Comparison of ENCODE assay signal across 1 cellular context in genomic region chr17:76120658-76121008, GRCh38.
A peak's percentile ranks its signal among the peaks of the same experiment; 100 is the strongest.
TF ChIP-seq lines count a peak whose summit lies in the region.

No MANE protein-coding gene starts in this region.

TF ChIP-seq in K562, 482 proteins besides CTCF, POLR2A, EP300 and RAD21:
- TF ChIP-seq, protein P1, sequence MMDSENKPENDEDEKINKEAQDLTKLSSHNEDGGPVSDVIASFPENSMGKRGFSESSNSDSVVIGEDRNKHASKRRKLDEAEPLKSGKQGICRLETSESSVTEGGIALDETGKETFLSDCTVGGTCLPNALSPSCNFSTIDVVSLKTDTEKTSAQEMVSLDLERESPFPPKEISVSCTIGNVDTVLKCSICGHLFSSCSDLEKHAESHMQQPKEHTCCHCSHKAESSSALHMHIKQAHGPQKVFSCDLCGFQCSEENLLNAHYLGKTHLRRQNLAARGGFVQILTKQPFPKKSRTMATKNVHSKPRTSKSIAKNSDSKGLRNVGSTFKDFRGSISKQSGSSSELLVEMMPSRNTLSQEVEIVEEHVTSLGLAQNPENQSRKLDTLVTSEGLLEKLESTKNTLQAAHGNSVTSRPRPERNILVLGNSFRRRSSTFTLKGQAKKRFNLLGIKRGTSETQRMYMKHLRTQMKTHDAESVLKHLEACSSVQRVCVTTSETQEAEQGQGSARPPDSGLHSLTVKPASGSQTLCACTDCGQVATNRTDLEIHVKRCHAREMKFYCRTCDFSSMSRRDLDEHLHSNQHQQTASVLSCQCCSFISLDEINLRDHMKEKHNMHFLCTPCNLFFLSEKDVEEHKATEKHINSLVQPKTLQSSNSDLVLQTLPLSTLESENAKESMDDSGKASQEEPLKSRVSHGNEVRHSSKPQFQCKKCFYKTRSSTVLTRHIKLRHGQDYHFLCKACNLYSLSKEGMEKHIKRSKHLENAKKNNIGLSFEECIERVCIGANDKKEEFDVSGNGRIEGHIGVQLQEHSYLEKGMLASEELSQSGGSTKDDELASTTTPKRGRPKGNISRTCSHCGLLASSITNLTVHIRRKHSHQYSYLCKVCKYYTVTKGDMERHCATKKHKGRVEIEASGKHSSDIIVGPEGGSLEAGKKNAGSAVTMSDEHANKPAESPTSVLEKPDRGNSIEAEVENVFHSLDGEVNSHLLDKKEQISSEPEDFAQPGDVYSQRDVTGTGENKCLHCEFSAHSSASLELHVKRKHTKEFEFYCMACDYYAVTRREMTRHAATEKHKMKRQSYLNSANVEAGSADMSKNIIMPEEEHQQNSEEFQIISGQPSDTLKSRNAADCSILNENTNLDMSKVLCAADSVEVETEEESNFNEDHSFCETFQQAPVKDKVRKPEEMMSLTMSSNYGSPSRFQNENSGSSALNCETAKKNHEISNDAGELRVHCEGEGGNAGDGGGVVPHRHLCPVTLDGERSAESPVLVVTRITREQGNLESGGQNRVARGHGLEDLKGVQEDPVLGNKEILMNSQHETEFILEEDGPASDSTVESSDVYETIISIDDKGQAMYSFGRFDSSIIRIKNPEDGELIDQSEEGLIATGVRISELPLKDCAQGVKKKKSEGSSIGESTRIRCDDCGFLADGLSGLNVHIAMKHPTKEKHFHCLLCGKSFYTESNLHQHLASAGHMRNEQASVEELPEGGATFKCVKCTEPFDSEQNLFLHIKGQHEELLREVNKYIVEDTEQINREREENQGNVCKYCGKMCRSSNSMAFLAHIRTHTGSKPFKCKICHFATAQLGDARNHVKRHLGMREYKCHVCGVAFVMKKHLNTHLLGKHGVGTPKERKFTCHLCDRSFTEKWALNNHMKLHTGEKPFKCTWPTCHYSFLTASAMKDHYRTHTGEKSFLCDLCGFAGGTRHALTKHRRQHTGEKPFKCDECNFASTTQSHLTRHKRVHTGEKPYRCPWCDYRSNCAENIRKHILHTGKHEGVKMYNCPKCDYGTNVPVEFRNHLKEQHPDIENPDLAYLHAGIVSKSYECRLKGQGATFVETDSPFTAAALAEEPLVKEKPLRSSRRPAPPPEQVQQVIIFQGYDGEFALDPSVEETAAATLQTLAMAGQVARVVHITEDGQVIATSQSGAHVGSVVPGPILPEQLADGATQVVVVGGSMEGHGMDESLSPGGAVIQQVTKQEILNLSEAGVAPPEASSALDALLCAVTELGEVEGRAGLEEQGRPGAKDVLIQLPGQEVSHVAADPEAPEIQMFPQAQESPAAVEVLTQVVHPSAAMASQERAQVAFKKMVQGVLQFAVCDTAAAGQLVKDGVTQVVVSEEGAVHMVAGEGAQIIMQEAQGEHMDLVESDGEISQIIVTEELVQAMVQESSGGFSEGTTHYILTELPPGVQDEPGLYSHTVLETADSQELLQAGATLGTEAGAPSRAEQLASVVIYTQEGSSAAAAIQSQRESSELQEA (IDR thresholded peaks at IDR 0.05; ENCODE audit: low read depth) = no peak
- TF ChIP-seq TCF3 (CRISPR knock-in tag; IDR thresholded peaks at IDR 0.05) = 0 out of 2 replicates have a peak, but pooled peaks have one; percentile 7
TF ChIP-seq in K562: peak in this region for 1.
